Comparison of ENCODE assay signal across 1 cellular context in the genomic region with DNA sequence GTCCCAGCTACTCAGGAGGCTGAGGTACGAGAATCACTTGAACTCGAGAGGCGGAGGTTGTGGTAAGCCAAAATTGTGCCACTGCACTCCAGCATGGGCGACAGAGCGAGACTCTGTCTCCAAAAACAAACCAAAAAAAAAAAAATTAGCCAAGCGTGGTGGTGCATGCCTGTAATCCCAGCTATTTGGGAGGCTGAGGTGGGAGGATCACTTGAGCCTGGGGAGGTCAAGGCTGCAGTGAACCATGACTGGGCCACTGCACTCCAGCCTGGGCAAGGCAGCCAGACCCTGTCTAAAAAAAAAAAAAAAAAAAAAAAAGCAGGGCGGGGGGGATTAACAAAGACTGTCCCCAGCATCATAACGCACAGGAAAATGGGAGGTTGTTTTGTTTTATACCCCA. TPM values are rescaled to one million over a fixed set of nuclear protein-coding genes. Genes with fewer than 3 reads are reported as not detected.
"Had no signal": no experiment of that assay in that cellular context is flagged by ENCODE, and none has a peak within 500 bp of the region (broad histone marks: within the 10 kb centered on the region; RNA-seq: fewer than 3 reads in every experiment).

No MANE protein-coding gene starts in this region.

RNA-seq across cellular contexts. Expression of gene SLC7A7, which starts 38.4 kb away (rescaled TPM):
- polyA plus RNA-seq: neural cell had no signal
